Comparison of ENCODE assay signal across 1 cellular context in genomic region chr15:41262571-41262970, GRCh38.
TF ChIP-seq lines count a peak whose summit lies in the region.

No MANE protein-coding gene starts in this region.

TF ChIP-seq in WTC11, 78 proteins besides CTCF, POLR2A, EP300 and RAD21 (continued from another document):
- TF ChIP-seq E2F5 (CRISPR knock-in tag; IDR thresholded peaks at IDR 0.05) = no peak
- no peak for TF ChIP-seq GRHL2 (CRISPR knock-in tag; IDR thresholded peaks at IDR 0.05; ENCODE audit: insufficient replicate concordance, severe bottlenecking)
- TF ChIP-seq NR2C2 (CRISPR knock-in tag; IDR thresholded peaks at IDR 0.05) = no peak
- TF ChIP-seq CDX4 (CRISPR knock-in tag; IDR thresholded peaks at IDR 0.05; ENCODE audit: borderline replicate concordance) = no peak
- TF ChIP-seq ZNF396 (CRISPR knock-in tag; IDR thresholded peaks at IDR 0.05; ENCODE audit: borderline replicate concordance) = no peak
- TF ChIP-seq IRF2 (CRISPR knock-in tag; IDR thresholded peaks at IDR 0.05; ENCODE audit: borderline replicate concordance, low read depth) = no peak
- TF ChIP-seq ATF6 (CRISPR knock-in tag; IDR thresholded peaks at IDR 0.05) = no peak
- no peak for TF ChIP-seq ZNF121 (CRISPR knock-in tag; IDR thresholded peaks at IDR 0.05)
- TF ChIP-seq JUN (CRISPR knock-in tag; IDR thresholded peaks at IDR 0.05) = no peak
- no peak for TF ChIP-seq NR3C1 (CRISPR knock-in tag; conservative IDR thresholded peaks at IDR 0.05; ENCODE audit: low read depth)
- TF ChIP-seq EMX1 (CRISPR knock-in tag; IDR thresholded peaks at IDR 0.05) = no peak
- no peak for TF ChIP-seq CBFB (CRISPR knock-in tag; IDR thresholded peaks at IDR 0.05; ENCODE audit: low read depth)
